Comparison of ENCODE assay signal across 11 cellular contexts in genomic region chr3:49397470-49397869, GRCh38. TPM values are rescaled to one million over a fixed set of nuclear protein-coding genes. Genes with fewer than 3 reads are reported as not detected.
A peak's percentile ranks its signal among the peaks of the same experiment; 100 is the strongest.
DNase-seq lines count a peak whose midpoint lies in the region; ATAC-seq and TF ChIP-seq lines count a peak whose summit lies in the region.
"Had no signal": no experiment of that assay in that cellular context is flagged by ENCODE, and none has a peak within 500 bp of the region (broad histone marks: within the 10 kb centered on the region; RNA-seq: fewer than 3 reads in every experiment).

No MANE protein-coding gene starts in this region.

- H3K79me2 ChIP-seq in PC-3 (ENCODE audit: low read length) = peaks cover 99% of the 10 kb centered on the region

- TF ChIP-seq CTCF in PC-3 (conservative IDR thresholded peaks at IDR 0.05; ENCODE audit: low read depth, low read length) (no peak), epithelial cell of esophagus (IDR thresholded peaks at IDR 0.05; ENCODE audit: insufficient read depth, low read depth, low read length, missing control alignments) (no peak), natural killer cell (IDR thresholded peaks at IDR 0.05) (no peak)

- H4K20me1 ChIP-seq in PC-3 (ENCODE audit: low read length) = peaks cover 61% of the 10 kb centered on the region

- DNase-seq in EH (ENCODE audit: low read depth) (peak; percentile 39), PC-3 (no peak), epithelial cell of esophagus (ENCODE audit: low read depth) (peak; percentile 23), natural killer cell (no peak), NCI-H187 (lab: John Stamatoyannopoulos, UW) (no peak), HCEC 1CT (no peak), cortex of kidney (lab: John Stamatoyannopoulos, UW) (no peak)
- DNase-seq in central memory CD4-positive, alpha-beta T cell = no peak
- DNase-seq: NCI-H446 treated with DMSO at 0.1 percent for 48 hours, upper lobe of left lung had no signal

- H3K4me3 ChIP-seq in PC-3 (ENCODE audit: low read length) (no peak overlapping the region), epithelial cell of esophagus (ENCODE audit: low read length) (no peak overlapping the region)
- H3K4me3 ChIP-seq: skin epidermis, upper lobe of left lung had no signal

- no peak overlapping the region for H2AFZ ChIP-seq in PC-3 (ENCODE audit: low read length)

- no peaks in the 10 kb centered on the region for H3K9me3 ChIP-seq in PC-3 (ENCODE audit: low read length)
- H3K9me3 ChIP-seq: upper lobe of left lung had no signal

- H3K9me2 ChIP-seq in PC-3 (replicated peaks; ENCODE audit: low read length) = no peaks in the 10 kb centered on the region

- H3K4me3 Mint-ChIP-seq in natural killer cell = peak overlapping the region; percentile 40

- no peaks in the 10 kb centered on the region for H3K4me1 ChIP-seq in PC-3 (ENCODE audit: insufficient read depth, low read length)

- H3F3A ChIP-seq in PC-3 (ENCODE audit: low read length, unreplicated experiment) = peaks cover 8% of the 10 kb centered on the region

- H3K36me3 Mint-ChIP-seq in natural killer cell = no peaks in the 10 kb centered on the region

- no TSS peak for BruUV-seq in PC-3 (replicated peaks; lab: Mats Ljungman, UMichigan)

- H3K9me3 Mint-ChIP-seq in natural killer cell = no peaks in the 10 kb centered on the region

- H3K9ac ChIP-seq in PC-3 (ENCODE audit: low read length) = no peak overlapping the region

- H3K27ac Mint-ChIP-seq in natural killer cell = peak overlapping the region; percentile 60 to 63

- no peak overlapping the region for H3K4me2 ChIP-seq in PC-3 (ENCODE audit: low read length)

- H3K4me1 Mint-ChIP-seq in natural killer cell = peaks cover 73 to 80% of the 10 kb centered on the region in 2 donors

- no peak overlapping the region for H3K27ac ChIP-seq in PC-3 (ENCODE audit: low read length)

- no peaks in the 10 kb centered on the region for H3K27me3 ChIP-seq in PC-3 (ENCODE audit: low read length)
- H3K27me3 ChIP-seq: upper lobe of left lung had no signal

- intact Hi-C loops in PC-3 (cut with micrococcal nuclease) (no loop called here), natural killer cell (cut with micrococcal nuclease) (no loop called here)

- POLR2A ChIA-PET in PC-3 (lab: Charles Lee; ENCODE audit: unreplicated experiment) = no interaction called here

- H3K27me3 Mint-ChIP-seq in natural killer cell (ENCODE audit: low read depth in 2 of 2) = no peaks in the 10 kb centered on the region

- 0 out of 2 replicates have a peak, but pooled peaks have one; percentile 35 for ATAC-seq in PC-3
- ATAC-seq in natural killer cell = peak in 2 of 3 donors; percentile 53 to 69

- CTCF ChIA-PET in PC-3 (lab: Charles Lee) = interaction anchor here (0.6 kb wide), 1 partner anchor 28 kb away, joined by 3 read pairs; no protein-coding TSS in a partner anchor

- H3K36me3 ChIP-seq in PC-3 (ENCODE audit: low read depth, low read length) = peaks cover 27% of the 10 kb centered on the region

RNA-seq across cellular contexts. Expression of gene RHOA, which starts 14.3 kb away (rescaled TPM):
- total RNA-seq in PC-3 (2014; rRNA removed) = 278 and 292 TPM in 2 replicates
- 100 to 1,000 TPM; 342 to 372 (median 370) TPM for total RNA-seq in natural killer cell

RNA-seq across cellular contexts. Expression of gene TCTA, which starts 14.8 kb away (rescaled TPM):
- total RNA-seq in PC-3 (2014; rRNA removed) (23.7 and 25.4 TPM in 2 replicates), natural killer cell (10 to 100 TPM; 35.4 to 40.7 (median 36.7) TPM)

RNA-seq across cellular contexts. Expression of gene AMT, which starts 24.8 kb away (rescaled TPM):
- total RNA-seq in PC-3 (2014; rRNA removed) = 1.6 and 1.8 TPM in 2 replicates
- 10 to 100 TPM; 13.4 to 14.2 (median 14.0) TPM for total RNA-seq in natural killer cell

RNA-seq across cellular contexts. Expression of gene NICN1, which starts 31.7 kb away (rescaled TPM):
- total RNA-seq in PC-3 (2014; rRNA removed) = 1.8 and 5.3 TPM in 2 replicates
- 10 to 100 TPM; 28.7 to 36.5 (median 30.6) TPM for total RNA-seq in natural killer cell

RNA-seq across cellular contexts. Expression of gene GPX1, which starts 39.3 kb away (rescaled TPM):
- 714 and 745 TPM in 2 replicates for total RNA-seq in PC-3 (2014; rRNA removed)
- 10 to 100 TPM; 34.7 to 70.0 (median 59.1) TPM for total RNA-seq in natural killer cell

Comparison
In these comparisons a context has a peak if more than half of its experiments do, and no peak if none do; other contexts are left out.
1. DNase-seq: peak in EH (single experiment) and epithelial cell of esophagus (single experiment); none in PC-3 (single experiment), natural killer cell (single experiment), NCI-H187 (0 of 2), HCEC 1CT (single experiment), cortex of kidney (single experiment) and central memory CD4-positive, alpha-beta T cell (single experiment).